In the genomic region with DNA sequence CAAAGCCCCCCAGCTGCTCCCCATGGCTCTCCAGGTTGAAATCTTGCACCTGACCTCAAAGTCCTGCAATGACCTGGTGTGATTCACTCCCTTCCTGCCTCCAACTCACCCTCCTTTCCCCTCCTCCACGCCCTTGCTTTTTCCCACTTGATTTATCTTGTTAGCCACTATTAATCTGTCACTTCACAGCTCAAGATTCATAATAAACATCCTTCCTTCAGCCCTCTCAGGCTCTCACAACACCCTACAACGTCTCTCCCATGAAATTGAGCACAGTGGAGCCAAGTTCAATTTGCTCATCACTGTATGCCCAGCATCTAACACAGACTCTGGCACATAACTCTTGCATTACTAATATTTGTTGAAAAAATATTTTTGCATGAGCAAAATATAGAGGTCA, we compare ENCODE assay signal across 13 cellular contexts.
DNase-seq lines count a peak whose midpoint lies in the region; ATAC-seq and TF ChIP-seq lines count a peak whose summit lies in the region.
"Had no signal": no experiment of that assay in that cellular context is flagged by ENCODE, and none has a peak within 500 bp of the region (broad histone marks: within the 10 kb centered on the region; RNA-seq: fewer than 3 reads in every experiment).

No MANE protein-coding gene starts in this region.

- in situ Hi-C loops in GM23248 (cut with MboI) (no loop called here), brain microvascular endothelial cell (cut with HindIII; ENCODE audit: low pct_ligation_motif_present, low sequenced_read_pairs) (no loop called here)

- H3K4me3 ChIP-seq in GM23248: no peak overlapping the region
- no peak overlapping the region for H3K4me3 ChIP-seq in brain microvascular endothelial cell (ENCODE audit: low read depth, low read length)
- H3K4me3 ChIP-seq in left lung: no peak overlapping the region
- H3K4me3 ChIP-seq in CD8-positive, alpha-beta memory T cell (ENCODE audit: low read length): no peak overlapping the region
- H3K4me3 ChIP-seq: BLaER1 treated with 17β-estradiol and CSF1 and Interleukin-3, amounts not matched to agents 10 nM and 100 nM; GM23338 had no signal

- H3K9me2 ChIP-seq in GM23248 (ENCODE audit: insufficient read depth): peaks cover 3% of the 10 kb centered on the region; the same call in 1 of the 2 replicates

- peak; percentile 25 for ATAC-seq in left lung
- no peak for ATAC-seq in GM19452 (IDR thresholded peaks at IDR 0.05; ENCODE audit: unreplicated experiment)
- no peak for ATAC-seq in GM18498 (IDR thresholded peaks at IDR 0.05; ENCODE audit: unreplicated experiment)
- ATAC-seq: GM23338 had no signal

- no peak overlapping the region for H3K4me3 Mint-ChIP-seq in CD8-positive, alpha-beta memory T cell
- H3K4me3 Mint-ChIP-seq: CD4-positive, CD25-positive, alpha-beta regulatory T cell; GM23338 had no signal

- H3K27ac ChIP-seq in GM23248 (no peak overlapping the region), brain microvascular endothelial cell (peak overlapping the region; percentile 43), left lung (no peak overlapping the region)
- H3K27ac ChIP-seq in CD8-positive, alpha-beta memory T cell (ENCODE audit: low read depth, low read length): no peak overlapping the region
- H3K27ac ChIP-seq: BLaER1 treated with 17β-estradiol and CSF1 and Interleukin-3, amounts not matched to agents 10 nM and 100 nM; HL-60 had no signal

- H3F3A ChIP-seq in GM23248 (ENCODE audit: insufficient read depth): no peaks in the 10 kb centered on the region

- POLR2A ChIA-PET in CD8-positive, alpha-beta memory T cell (lab: Charles Lee): no interaction called here

- intact Hi-C loops in left lung (cut with DNase I): no loop called here

- H2AFZ ChIP-seq in GM23248: no peak overlapping the region
- H2AFZ ChIP-seq: GM23338 had no signal

- H3K4me1 ChIP-seq in GM23248 (ENCODE audit: insufficient read depth): no peaks in the 10 kb centered on the region
- no peaks in the 10 kb centered on the region for H3K4me1 ChIP-seq in left lung
- no peaks in the 10 kb centered on the region for H3K4me1 ChIP-seq in CD8-positive, alpha-beta memory T cell (ENCODE audit: insufficient read depth, low read length)
- H3K4me1 ChIP-seq: BLaER1 treated with 17β-estradiol and CSF1 and Interleukin-3, amounts not matched to agents 10 nM and 100 nM had no signal

- no peaks in the 10 kb centered on the region for H3K4me1 Mint-ChIP-seq in CD8-positive, alpha-beta memory T cell
- H3K4me1 Mint-ChIP-seq: CD4-positive, CD25-positive, alpha-beta regulatory T cell; GM23338 had no signal

- H3K9me3 ChIP-seq in GM23248 (ENCODE audit: low read depth) (no peaks in the 10 kb centered on the region), left lung (no peaks in the 10 kb centered on the region)
- no peaks in the 10 kb centered on the region for H3K9me3 ChIP-seq in CD8-positive, alpha-beta memory T cell (ENCODE audit: low read length)
- H3K9me3 ChIP-seq: BLaER1 treated with 17β-estradiol and CSF1 and Interleukin-3, amounts not matched to agents 10 nM and 100 nM had no signal

- H3K79me2 ChIP-seq in GM23248 (ENCODE audit: insufficient read depth): no peaks in the 10 kb centered on the region

- H3K9me3 Mint-ChIP-seq in CD8-positive, alpha-beta memory T cell: no peaks in the 10 kb centered on the region
- H3K9me3 Mint-ChIP-seq: CD4-positive, CD25-positive, alpha-beta regulatory T cell; GM23338 had no signal

- 39 to 46% methylated on average over 2 of the region's 2 CpGs for WGBS in GM23248 (ENCODE audit: low coverage in 1 of 2, low lambda C conversion rate in 2 of 2, missing lambda C conversion rate in 2 of 2), 2 experiments

- TF ChIP-seq CTCF in brain microvascular endothelial cell (IDR thresholded peaks at IDR 0.05; ENCODE audit: low read depth, low read length, missing control alignments) (no peak), left lung (IDR thresholded peaks at IDR 0.05) (no peak)

- peaks cover 0 to 2% of the 10 kb centered on the region in 2 donors for H3K27me3 Mint-ChIP-seq in CD8-positive, alpha-beta memory T cell

- H3K27ac Mint-ChIP-seq in CD8-positive, alpha-beta memory T cell: peak overlapping the region in 1 of 8 donors; percentile 21
- H3K27ac Mint-ChIP-seq: CD4-positive, CD25-positive, alpha-beta regulatory T cell; GM23338 had no signal

- DNase-seq in GM23248: peak; percentile 10
- peak; percentile 18 for DNase-seq in brain microvascular endothelial cell
- no peak for DNase-seq in left lung
- no peak for DNase-seq in CD8-positive, alpha-beta memory T cell
- no peak for DNase-seq in AG20443 (ENCODE audit: low spot score)
- DNase-seq: CD4-positive, CD25-positive, alpha-beta regulatory T cell; DMS79; H7 had no signal

- H3K36me3 ChIP-seq in GM23248 (ENCODE audit: low read depth) (no peaks in the 10 kb centered on the region), brain microvascular endothelial cell (replicated peaks) (no peaks in the 10 kb centered on the region), left lung (no peaks in the 10 kb centered on the region)
- H3K36me3 ChIP-seq in CD8-positive, alpha-beta memory T cell (ENCODE audit: insufficient read depth, low read length): no peaks in the 10 kb centered on the region
- H3K36me3 ChIP-seq: BLaER1 treated with 17β-estradiol and CSF1 and Interleukin-3, amounts not matched to agents 10 nM and 100 nM had no signal

- H3K9ac ChIP-seq in GM23248: no peak overlapping the region
- H3K9ac ChIP-seq: BLaER1 treated with 17β-estradiol and CSF1 and Interleukin-3, amounts not matched to agents 10 nM and 100 nM had no signal

- no peak overlapping the region for H3K4me2 ChIP-seq in GM23248 (ENCODE audit: unreplicated experiment)
- H3K4me2 ChIP-seq: BLaER1 treated with 17β-estradiol and CSF1 and Interleukin-3, amounts not matched to agents 10 nM and 100 nM; GM23338 had no signal

- no peaks in the 10 kb centered on the region for H4K20me1 ChIP-seq in GM23248 (ENCODE audit: insufficient read depth)
- H4K20me1 ChIP-seq: BLaER1 treated with 17β-estradiol and CSF1 and Interleukin-3, amounts not matched to agents 10 nM and 100 nM had no signal

- H3K27me3 ChIP-seq in GM23248 (replicated peaks; ENCODE audit: insufficient read depth) (no peaks in the 10 kb centered on the region; the same call in 1 of the 2 replicates), brain microvascular endothelial cell (replicated peaks) (no peaks in the 10 kb centered on the region), left lung (no peaks in the 10 kb centered on the region)
- H3K27me3 ChIP-seq in CD8-positive, alpha-beta memory T cell (ENCODE audit: insufficient read depth, low read length, poor library complexity, severe bottlenecking): no peaks in the 10 kb centered on the region
- H3K27me3 ChIP-seq: BLaER1 treated with 17β-estradiol and CSF1 and Interleukin-3, amounts not matched to agents 10 nM and 100 nM had no signal

- no peaks in the 10 kb centered on the region for H3K36me3 Mint-ChIP-seq in CD8-positive, alpha-beta memory T cell
- H3K36me3 Mint-ChIP-seq: CD4-positive, CD25-positive, alpha-beta regulatory T cell had no signal

- CTCF ChIA-PET in CD8-positive, alpha-beta memory T cell (lab: Charles Lee): no interaction called here

Comparison
In these comparisons a context has a peak if more than half of its experiments do, and no peak if none do; other contexts are left out.
1. DNase-seq: peak in GM23248 (single experiment) and brain microvascular endothelial cell (single experiment); none in left lung (0 of 2), CD8-positive, alpha-beta memory T cell (0 of 5) and AG20443 (single experiment).